8 cellular contexts compared by ENCODE assay signal in genomic region chr6:3231213-3232016, GRCh38. TPM values are rescaled to one million over a fixed set of nuclear protein-coding genes. Genes with fewer than 3 reads are reported as not detected.
DNase-seq lines count a peak whose midpoint lies in the region; ATAC-seq, FAIRE-seq and TF ChIP-seq lines count a peak whose summit lies in the region.

No MANE protein-coding gene starts in this region.

- H3K27me3 ChIP-seq in HepG2 (ENCODE audit: control insufficient read depth in 1 of 2, insufficient read depth in 2 of 2, low read length in 2 of 2) (peaks cover 26 to 89% of the 10 kb centered on the region in 2 experiments), stomach (peaks cover 22 to 99% (median 86%) of the 10 kb centered on the region in 3 donors)

- H3K4me3 ChIP-seq in HepG2 (replicated peaks in 1 of 3; ENCODE audit: insufficient read depth in 1 of 3, low read depth in 2 of 3, low read length in 3 of 3) = peak overlapping the region; percentile 57 to 81 (median 74)
- H3K4me3 ChIP-seq in stomach = peak overlapping the region; percentile 50 to 66 (median 56)

- H3K27ac ChIP-seq in HepG2 (ENCODE audit: extremely low read length, insufficient read depth, low read length) (no peak overlapping the region), stomach (peak overlapping the region; percentile 37 to 79 (median 70))

- intact Hi-C loops in dendritic cell treated with granulocyte-macrophage colony-stimulating factor and Interleukin-4, amounts not matched to agents 40 ng/mL and 50 ng/mL, for 4 days (cut with micrococcal nuclease) = no loop called here
- intact Hi-C loops in HepG2 (cut with micrococcal nuclease; ENCODE audit: unreplicated experiment) (loop anchor here (5.0 kb wide), 1 partner anchor 94 kb away; no protein-coding TSS in a partner anchor), stomach (cut with DNase I; ENCODE audit: low total_unique reads) (no loop called here)

- H3K79me2 ChIP-seq in HepG2 (ENCODE audit: insufficient read depth, low read length) = no peaks in the 10 kb centered on the region

- WGBS in HepG2 (ENCODE audit: low lambda C conversion rate) = 4% methylated on average over 37 of the region's 50 CpGs
- 1 to 2% (median 1%) methylated on average over 40 to 50 of the region's 50 CpGs for WGBS in stomach, 5 donors

- H3K4me2 ChIP-seq in HepG2 (ENCODE audit: low read depth, low read length) = peak overlapping the region; percentile 97

- H4K20me1 ChIP-seq in HepG2 (ENCODE audit: insufficient read depth, low read length) = peaks cover 3% of the 10 kb centered on the region; the same call in 1 of the 2 replicates

- H3K9ac ChIP-seq in HepG2 (ENCODE audit: insufficient read depth, low read depth, low read length) = peak overlapping the region; percentile 56

- TF ChIP-seq RAD21 in HepG2 (CRISPR knock-in tag; IDR thresholded peaks at IDR 0.05) = no peak

- H3K9me3 ChIP-seq in HepG2 (ENCODE audit: low read length) (no peaks in the 10 kb centered on the region), stomach (no peaks in the 10 kb centered on the region)

- POLR2A ChIA-PET in HepG2 (lab: Yijun Ruan, JAX) = interaction anchor here (0.6 to 2.3 kb wide), 17 partner anchors 9 to 178 kb away, joined by 3 to 19 read pairs (median 5); partner anchors contain the start of genes BPHL, PSMG4 and TUBB2A

- H3K9me3 Mint-ChIP-seq in dendritic cell treated with granulocyte-macrophage colony-stimulating factor and Interleukin-4, amounts not matched to agents 40 ng/mL and 50 ng/mL, for 4 days = no peaks in the 10 kb centered on the region

- peak overlapping the region; percentile 14 for H3K27ac Mint-ChIP-seq in dendritic cell treated with granulocyte-macrophage colony-stimulating factor and Interleukin-4, amounts not matched to agents 40 ng/mL and 50 ng/mL, for 4 days

- peaks cover 92% of the 10 kb centered on the region for H3K27me3 Mint-ChIP-seq in dendritic cell treated with granulocyte-macrophage colony-stimulating factor and Interleukin-4, amounts not matched to agents 40 ng/mL and 50 ng/mL, for 4 days

- peak overlapping the region; percentile 48 for H3K4me3 Mint-ChIP-seq in dendritic cell treated with granulocyte-macrophage colony-stimulating factor and Interleukin-4, amounts not matched to agents 40 ng/mL and 50 ng/mL, for 4 days

- in situ Hi-C loops in HepG2 (cut with HindIII; ENCODE audit: extremely low pct_ligation_motif_present, low pct_unique_long_range_greater_than_20kb) = no loop called here

- peak; percentile 17 for DNase-seq in activated naive CD4-positive, alpha-beta T cell treated with anti-CD3 and anti-CD28 coated beads, Interleukin-2, amount 50 U/mL, for 16 hours
- DNase-seq in activated naive CD4-positive, alpha-beta T cell treated with Interleukin-2 at 50 U/mL for 16 hours = no peak
- DNase-seq in NCI-H748 treated with DMSO at 0.1 percent for 48 hours (lab: John Stamatoyannopoulos, UW) (peak; percentile 95), HepG2 (ENCODE audit: low spot score) (peak; percentile 80), stomach (peak; percentile 82), HuH-7.5 (ENCODE audit: low spot score) (no peak)
- DNase-seq in activated CD8-positive, alpha-beta memory T cell treated with anti-CD3 and anti-CD28 coated beads, Interleukin-2, amount 50 U/mL, for 4 hours = no peak

- peak; percentile 77 for ATAC-seq in HepG2

- no peaks in the 10 kb centered on the region for H3K36me3 ChIP-seq in HepG2 (replicated peaks in 1 of 2; ENCODE audit: control insufficient read depth in 1 of 2, insufficient read depth in 2 of 2, low read length in 2 of 2)
- H3K36me3 ChIP-seq in stomach = no peaks in the 10 kb centered on the region

- H3K4me1 ChIP-seq in HepG2 (ENCODE audit: insufficient read depth, low read length) = peaks cover 53% of the 10 kb centered on the region
- H3K4me1 ChIP-seq in stomach = peaks cover 40 to 61% (median 56%) of the 10 kb centered on the region in 4 donors

- TF ChIP-seq POLR2A in HepG2 (IDR thresholded peaks at IDR 0.05; ENCODE audit: insufficient read depth in 1 of 2, low read depth in 2 of 2, low read length in 2 of 2) = peak in 1 of 2 experiments; percentile 51; a peak in 2 of 4 replicates
- TF ChIP-seq POLR2A in stomach (IDR thresholded peaks at IDR 0.05) = no peak

- peak; percentile 83 for FAIRE-seq in HepG2 (lab: Jason Lieb, UNC)

- TF ChIP-seq EP300 in HepG2 (IDR thresholded peaks at IDR 0.05; ENCODE audit: low read depth in 2 of 2, low read length in 2 of 2) (peak in 1 of 2 experiments; percentile 63; a peak in 1 of 4 replicates), HepG2 (CRISPR knock-in tag; IDR thresholded peaks at IDR 0.05; ENCODE audit: borderline replicate concordance) (peak; percentile 52), stomach (IDR thresholded peaks at IDR 0.05) (no peak)

- H2AFZ ChIP-seq in HepG2 (ENCODE audit: low read length) = no peak overlapping the region

- no peaks in the 10 kb centered on the region for H3K36me3 Mint-ChIP-seq in dendritic cell treated with granulocyte-macrophage colony-stimulating factor and Interleukin-4, amounts not matched to agents 40 ng/mL and 50 ng/mL, for 4 days (ENCODE audit: low read depth)

- peaks cover 55% of the 10 kb centered on the region for H3K4me1 Mint-ChIP-seq in dendritic cell treated with granulocyte-macrophage colony-stimulating factor and Interleukin-4, amounts not matched to agents 40 ng/mL and 50 ng/mL, for 4 days (ENCODE audit: low read depth)

- BruUV-seq in HepG2 (replicated peaks; lab: Mats Ljungman, UMichigan) = no TSS peak

- TF ChIP-seq CTCF in HepG2 (CRISPR knock-in tag; IDR thresholded peaks at IDR 0.05) = no peak
- no peak for TF ChIP-seq CTCF in stomach (IDR thresholded peaks at IDR 0.05)

- CTCF ChIA-PET in HepG2 (lab: Yijun Ruan, JAX; ENCODE audit: low intra/inter-chr PET ratio, low total read pairs) = no interaction called here

TF ChIP-seq in HepG2, 621 proteins besides CTCF, POLR2A, EP300 and RAD21 (continues in another document):
- peak; percentile 80; the same call in 1 of the 2 replicates for TF ChIP-seq PHF21A (CRISPR knock-in tag; IDR thresholded peaks at IDR 0.05)
- peak; percentile 66 for TF ChIP-seq TBX2 (CRISPR knock-in tag; IDR thresholded peaks at IDR 0.05; ENCODE audit: borderline replicate concordance)
- TF ChIP-seq ZNF780A (CRISPR knock-in tag; IDR thresholded peaks at IDR 0.05) = no peak; the same call in 1 of the 2 replicates
- TF ChIP-seq TP53 (CRISPR knock-in tag; conservative IDR thresholded peaks at IDR 0.05) = no peak

RNA-seq across cellular contexts. Expression of gene TUBB2B, which starts 4.0 kb away (rescaled TPM):
- total RNA-seq in HepG2 (2016; rRNA removed; fragmentation: Illumina TruSeq; extraction: Trizol) (9.3 and 10.3 TPM in 2 replicates), stomach (10 to 100 TPM in 1 of 5 donors, 1 to 10 TPM in 2, not detected in 2; 1.4 to 31.4 (median 4.6) TPM)
- total RNA-seq in HepG2 (2016; cell fraction: cytosol; rRNA removed; fragmentation: Illumina TruSeq; extraction: Trizol; ENCODE audit: low read depth) = 4.4 and 4.7 TPM in 2 replicates
- total RNA-seq in HepG2 (2016; cell fraction: insoluble cytoplasmic fraction; rRNA removed; fragmentation: Illumina TruSeq; extraction: Trizol) = 7.4 and 10.0 TPM in 2 replicates
- 7.0 TPM in 2 replicates for total RNA-seq in HepG2 (2016; cell fraction: membrane; rRNA removed; fragmentation: Illumina TruSeq; extraction: Trizol)
- total RNA-seq in HepG2 (2016; cell fraction: nucleus; rRNA removed; fragmentation: Illumina TruSeq; extraction: Trizol) = 4.2 TPM in 2 replicates
- polyA plus RNA-seq in HepG2 (2011; rRNA removed) (23.6 and 39.5 TPM in 2 replicates), stomach (1 to 10 TPM; 3.7 to 5.2 (median 4.1) TPM)
- 33.6 and 35.1 TPM in 2 replicates for polyA plus RNA-seq in HepG2 (2011; cell fraction: cytosol; rRNA removed)
- polyA plus RNA-seq in HepG2 (2011; cell fraction: nucleus; rRNA removed) = 20.7 and 31.9 TPM in 2 replicates
- 18.7 and 50.4 TPM in 2 replicates for polyA plus RNA-seq in HepG2 (2012)
- 3.0 and 3.6 TPM in 2 replicates for polyA plus RNA-seq in HepG2 (2016; cell fraction: cytosol; fragmentation: Illumina TruSeq; extraction: Trizol; ENCODE audit: low read depth)
- polyA plus RNA-seq in HepG2 (2016; cell fraction: insoluble cytoplasmic fraction; fragmentation: Illumina TruSeq; extraction: Trizol; ENCODE audit: low read depth) = 8.6 and 11.7 TPM in 2 replicates
- polyA plus RNA-seq in HepG2 (2016; cell fraction: membrane; fragmentation: Illumina TruSeq; extraction: Trizol; ENCODE audit: low read depth) = 4.9 and 7.1 TPM in 2 replicates
- 6.5 and 6.8 TPM in 2 replicates for polyA plus RNA-seq in HepG2 (2016; cell fraction: nucleus; fragmentation: Illumina TruSeq; extraction: Trizol; ENCODE audit: insufficient read depth, low read depth)
- polyA minus RNA-seq in HepG2 (2011; rRNA and poly(A)+ RNA removed; ENCODE audit: low replicate concordance) = 39.5 TPM in 1 of 2 replicates, not detected in the other
- polyA minus RNA-seq in HepG2 (2011; cell fraction: cytosol; rRNA and poly(A)+ RNA removed) = 20.2 and 27.6 TPM in 2 replicates
- polyA minus RNA-seq in HepG2 (2011; cell fraction: nucleus; rRNA and poly(A)+ RNA removed) = 4.5 and 11.2 TPM in 2 replicates

RNA-seq across cellular contexts. Expression of gene PSMG4, which starts 27.3 kb away (rescaled TPM):
- total RNA-seq in HepG2 (2016; rRNA removed; fragmentation: Illumina TruSeq; extraction: Trizol) = 24.5 and 32.8 TPM in 2 replicates
- 43.3 and 56.1 TPM in 2 replicates for total RNA-seq in HepG2 (2016; cell fraction: cytosol; rRNA removed; fragmentation: Illumina TruSeq; extraction: Trizol; ENCODE audit: low read depth)
- total RNA-seq in HepG2 (2016; cell fraction: insoluble cytoplasmic fraction; rRNA removed; fragmentation: Illumina TruSeq; extraction: Trizol) = 26.0 and 30.5 TPM in 2 replicates
- total RNA-seq in HepG2 (2016; cell fraction: membrane; rRNA removed; fragmentation: Illumina TruSeq; extraction: Trizol) = 33.3 and 46.1 TPM in 2 replicates
- 22.5 and 24.0 TPM in 2 replicates for total RNA-seq in HepG2 (2016; cell fraction: nucleus; rRNA removed; fragmentation: Illumina TruSeq; extraction: Trizol)
- 28.5 and 32.8 TPM in 2 replicates for polyA plus RNA-seq in HepG2 (2011; rRNA removed)
- 24.5 and 48.7 TPM in 2 replicates for polyA plus RNA-seq in HepG2 (2011; cell fraction: cytosol; rRNA removed)
- polyA plus RNA-seq in HepG2 (2011; cell fraction: nucleus; rRNA removed) = 39.7 and 47.3 TPM in 2 replicates
- 24.7 TPM in 2 replicates for polyA plus RNA-seq in HepG2 (2012)
- 40.0 and 56.6 TPM in 2 replicates for polyA plus RNA-seq in HepG2 (2016; cell fraction: cytosol; fragmentation: Illumina TruSeq; extraction: Trizol; ENCODE audit: low read depth)
- polyA plus RNA-seq in HepG2 (2016; cell fraction: insoluble cytoplasmic fraction; fragmentation: Illumina TruSeq; extraction: Trizol; ENCODE audit: low read depth) = 25.9 and 30.2 TPM in 2 replicates
- 27.5 and 37.6 TPM in 2 replicates for polyA plus RNA-seq in HepG2 (2016; cell fraction: membrane; fragmentation: Illumina TruSeq; extraction: Trizol; ENCODE audit: low read depth)
- 36.5 and 39.2 TPM in 2 replicates for polyA plus RNA-seq in HepG2 (2016; cell fraction: nucleus; fragmentation: Illumina TruSeq; extraction: Trizol; ENCODE audit: insufficient read depth, low read depth)
- polyA minus RNA-seq in HepG2 (2011; rRNA and poly(A)+ RNA removed; ENCODE audit: low replicate concordance) = 28.6 and 43.2 TPM in 2 replicates
- 12.1 and 14.2 TPM in 2 replicates for polyA minus RNA-seq in HepG2 (2011; cell fraction: cytosol; rRNA and poly(A)+ RNA removed)
- 23.0 and 28.2 TPM in 2 replicates for polyA minus RNA-seq in HepG2 (2011; cell fraction: nucleus; rRNA and poly(A)+ RNA removed)
- 10 to 100 TPM in 2 of 5 donors, 1 to 10 TPM in 3; 4.0 to 92.7 (median 7.8) TPM for total RNA-seq in stomach
- 10 to 100 TPM; 36.2 to 48.4 (median 39.4) TPM for polyA plus RNA-seq in stomach

Comparison
In these comparisons a context has a peak if more than half of its experiments do, and no peak if none do; other contexts are left out.
1. DNase-seq: peak in activated naive CD4-positive, alpha-beta T cell treated with anti-CD3 and anti-CD28 coated beads, Interleukin-2, amount 50 U/mL, for 16 hours (single experiment), NCI-H748 treated with DMSO at 0.1 percent for 48 hours (single experiment), HepG2 (single experiment) and stomach (single experiment); none in activated naive CD4-positive, alpha-beta T cell treated with Interleukin-2 at 50 U/mL for 16 hours (single experiment), activated CD8-positive, alpha-beta memory T cell treated with anti-CD3 and anti-CD28 coated beads, Interleukin-2, amount 50 U/mL, for 4 hours (single experiment) and HuH-7.5 (single experiment).